In genomic region chr7:133081119-133081604, GRCh38 we compare ENCODE assay signal across 8 cellular contexts. TPM values are rescaled to one million over a fixed set of nuclear protein-coding genes. Genes with fewer than 3 reads are reported as not detected.
A peak's percentile ranks its signal among the peaks of the same experiment; 100 is the strongest.
DNase-seq lines count a peak whose midpoint lies in the region; ATAC-seq and TF ChIP-seq lines count a peak whose summit lies in the region.

No MANE protein-coding gene starts in this region.

- no peak for TF ChIP-seq EP300 in SK-N-SH (IDR thresholded peaks at IDR 0.05; ENCODE audit: borderline replicate concordance in 1 of 2, low read depth in 1 of 2, low read length in 1 of 2)

- POLR2A ChIA-PET in SK-N-SH (lab: Yijun Ruan, JAX), result interaction anchor here (1.0 kb wide), 1 partner anchor 172 kb away, joined by 7 read pairs; the partner anchor contains the start of gene EXOC4

- H3K4me2 ChIP-seq in SK-N-SH, result peak overlapping the region; percentile 95

- H3K9me2 ChIP-seq in SK-N-SH, result no peaks in the 10 kb centered on the region

- H3K27ac ChIP-seq in SK-N-SH (ENCODE audit: low read depth in 2 of 2, low read length in 1 of 2) (peak overlapping the region; percentile 81 to 86), aorta (ENCODE audit: low read depth in 1 of 2, low read length in 2 of 2) (peak overlapping the region in 1 of 2 donors; percentile 26)
- H3K27ac ChIP-seq in effector memory CD4-positive, alpha-beta T cell (ENCODE audit: insufficient read depth, low read length, poor library complexity, severe bottlenecking), result peak overlapping the region; percentile 88

- no peaks in the 10 kb centered on the region for H3F3A ChIP-seq in SK-N-SH (replicated peaks; ENCODE audit: insufficient read depth)

- ATAC-seq in aorta (ENCODE audit: low FRiP score), result peak; percentile 3

- H3K79me2 ChIP-seq in SK-N-SH (ENCODE audit: insufficient read depth), result peaks cover 57% of the 10 kb centered on the region

- no peak for TF ChIP-seq CTCF in SK-N-SH (IDR thresholded peaks at IDR 0.05)

- H3K27me3 ChIP-seq in SK-N-SH (ENCODE audit: insufficient read depth) (no peaks in the 10 kb centered on the region), mononuclear cell (ENCODE audit: insufficient read depth, low read length) (no peaks in the 10 kb centered on the region), aorta (ENCODE audit: control insufficient read depth in 1 of 2, insufficient read depth in 2 of 2, low read length in 1 of 2) (no peaks in the 10 kb centered on the region)
- H3K27me3 ChIP-seq in effector memory CD4-positive, alpha-beta T cell (replicated peaks; ENCODE audit: control insufficient read depth, insufficient read depth, low read length, poor library complexity, severe bottlenecking), result no peaks in the 10 kb centered on the region

- H3K9ac ChIP-seq in SK-N-SH, result peak overlapping the region; percentile 84

- intact Hi-C loops in aorta (cut with DNase I), result loop anchor here (2.0 to 10.0 kb wide), 2 partner anchors 30 to 174 kb away; partner anchors contain the start of gene EXOC4 (in 1 of the 2)

- peak overlapping the region; percentile 86 to 97 for H3K4me3 ChIP-seq in SK-N-SH (ENCODE audit: low read depth in 2 of 2, low read length in 1 of 2)
- peak overlapping the region; percentile 89 for H3K4me3 ChIP-seq in effector memory CD4-positive, alpha-beta T cell (ENCODE audit: insufficient read depth, low read depth, low read length, poor library complexity, severe bottlenecking)
- peak overlapping the region; percentile 89 for H3K4me3 ChIP-seq in mononuclear cell (ENCODE audit: low read length)
- H3K4me3 ChIP-seq in aorta (ENCODE audit: low read length in 2 of 2), result peak overlapping the region; percentile 58 to 70

- H4K20me1 ChIP-seq in SK-N-SH (ENCODE audit: insufficient read depth), result peaks cover 36% of the 10 kb centered on the region

- no peak; the same call in 1 of the 2 replicates for TF ChIP-seq RAD21 in SK-N-SH (IDR thresholded peaks at IDR 0.05; ENCODE audit: low read length)

- CTCF ChIA-PET in SK-N-SH (lab: Yijun Ruan, JAX), result interaction anchor here (1.0 kb wide), 1 partner anchor 500 kb away, joined by 3 read pairs; no protein-coding TSS in a partner anchor

- under 1% methylated on average over 8 of the region's 8 CpGs for WGBS in SK-N-SH (ENCODE audit: low lambda C conversion rate)
- 2 to 4% methylated on average over 8 of the region's 8 CpGs for WGBS in aorta, 2 donors

- H2AFZ ChIP-seq in SK-N-SH (ENCODE audit: low read depth), result peak overlapping the region; percentile 83; the same call in 1 of the 2 replicates

- H3K4me1 ChIP-seq in SK-N-SH (ENCODE audit: control insufficient read depth in 1 of 2, insufficient read depth in 2 of 2, low read depth in 1 of 2, low read length in 1 of 2) (peaks cover 5 to 28% of the 10 kb centered on the region in 2 experiments; a peak in 3 of 4 replicates), mononuclear cell (ENCODE audit: insufficient read depth, low read length) (peaks cover 9% of the 10 kb centered on the region), aorta (ENCODE audit: control insufficient read depth in 1 of 2, insufficient read depth in 2 of 2, low read length in 2 of 2) (no peaks in the 10 kb centered on the region)
- peaks cover 6% of the 10 kb centered on the region for H3K4me1 ChIP-seq in effector memory CD4-positive, alpha-beta T cell (ENCODE audit: control insufficient read depth, insufficient read depth, low read length, poor library complexity, severe bottlenecking)

- peak; percentile 66 for DNase-seq in DMS 273 (lab: John Stamatoyannopoulos, UW; ENCODE audit: unreplicated experiment)
- DNase-seq in DMS 273 treated with DMSO at 0.1 percent for 48 hours (lab: John Stamatoyannopoulos, UW), result no peak
- DNase-seq in SK-N-SH, result peak; percentile 51
- DNase-seq in effector memory CD4-positive, alpha-beta T cell, result no peak
- DNase-seq in aorta, result no peak
- DNase-seq in NCI-H2171 treated with DMSO at 0.1 percent for 48 hours (lab: John Stamatoyannopoulos, UW), result no peak
- no peak for DNase-seq in NCI-H1105 treated with DMSO at 0.1 percent for 48 hours (lab: John Stamatoyannopoulos, UW)

- H3K9me3 ChIP-seq in SK-N-SH (no peaks in the 10 kb centered on the region), mononuclear cell (ENCODE audit: low read depth, low read length) (no peaks in the 10 kb centered on the region), aorta (ENCODE audit: control insufficient read depth, low read length) (no peaks in the 10 kb centered on the region)
- H3K9me3 ChIP-seq in effector memory CD4-positive, alpha-beta T cell (ENCODE audit: control insufficient read depth, low read length), result no peaks in the 10 kb centered on the region

- H3K36me3 ChIP-seq in SK-N-SH (replicated peaks in 1 of 2; ENCODE audit: control insufficient read depth in 1 of 2, insufficient read depth in 2 of 2, low read length in 1 of 2) (peaks cover 15 to 21% of the 10 kb centered on the region in 2 experiments), aorta (ENCODE audit: control insufficient read depth in 1 of 2, insufficient read depth in 2 of 2, low read length in 1 of 2) (no peaks in the 10 kb centered on the region)
- no peaks in the 10 kb centered on the region for H3K36me3 ChIP-seq in effector memory CD4-positive, alpha-beta T cell (ENCODE audit: control insufficient read depth, insufficient read depth, low read length)

TF ChIP-seq in SK-N-SH, 30 proteins besides CTCF, POLR2A, EP300 and RAD21:
- no peak for TF ChIP-seq YY1 (IDR thresholded peaks at IDR 0.05; ENCODE audit: low read depth)
- no peak for TF ChIP-seq RFX5 (IDR thresholded peaks at IDR 0.05; ENCODE audit: low read length)
- TF ChIP-seq, protein P1, sequence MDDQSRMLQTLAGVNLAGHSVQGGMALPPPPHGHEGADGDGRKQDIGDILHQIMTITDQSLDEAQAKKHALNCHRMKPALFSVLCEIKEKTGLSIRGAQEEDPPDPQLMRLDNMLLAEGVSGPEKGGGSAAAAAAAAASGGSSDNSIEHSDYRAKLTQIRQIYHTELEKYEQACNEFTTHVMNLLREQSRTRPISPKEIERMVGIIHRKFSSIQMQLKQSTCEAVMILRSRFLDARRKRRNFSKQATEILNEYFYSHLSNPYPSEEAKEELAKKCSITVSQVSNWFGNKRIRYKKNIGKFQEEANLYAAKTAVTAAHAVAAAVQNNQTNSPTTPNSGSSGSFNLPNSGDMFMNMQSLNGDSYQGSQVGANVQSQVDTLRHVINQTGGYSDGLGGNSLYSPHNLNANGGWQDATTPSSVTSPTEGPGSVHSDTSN (IDR thresholded peaks at IDR 0.05), result no peak

RNA-seq across cellular contexts. Expression of gene CHCHD3, which starts 0.7 kb away (rescaled TPM):
- polyA plus RNA-seq in SK-N-SH (2012; rRNA removed) (97.1 and 119 TPM in 2 replicates), aorta (10 to 100 TPM; 29.1 to 50.3 TPM)
- 135 and 141 TPM in 2 replicates for polyA plus RNA-seq in SK-N-SH (2012; cell fraction: cytosol; rRNA removed)
- 25.0 and 44.7 TPM in 2 replicates for polyA plus RNA-seq in SK-N-SH (2012; cell fraction: nucleus; rRNA removed)
- total RNA-seq in mononuclear cell (31.1 TPM), aorta (10 to 100 TPM; 32.2 to 39.9 TPM)

Comparison
In these comparisons a context has a peak if more than half of its experiments do, and no peak if none do; other contexts are left out.
1. DNase-seq: peak in DMS 273 (single experiment) and SK-N-SH (single experiment); none in DMS 273 treated with DMSO at 0.1 percent for 48 hours (single experiment), effector memory CD4-positive, alpha-beta T cell (0 of 3), aorta (0 of 2), NCI-H2171 treated with DMSO at 0.1 percent for 48 hours (single experiment) and NCI-H1105 treated with DMSO at 0.1 percent for 48 hours (single experiment).
2. Peak in every context shown above with its lines, with median percentiles within 50 percentile points of each other: H3K4me3 ChIP-seq.